34 cellular contexts compared by ENCODE assay signal in genomic region chr9:15137658-15138356, GRCh38.
"Had no signal": no experiment of that assay in that cellular context is flagged by ENCODE, and none has a peak within 500 bp of the region (broad histone marks: within the 10 kb centered on the region; RNA-seq: fewer than 3 reads in every experiment).

No MANE protein-coding gene starts in this region.

- H3K4me3 ChIP-seq: MG63, PC-9 had no signal

- H3K36me3 ChIP-seq: brain microvascular endothelial cell, MG63, WERI-Rb-1 had no signal

- H3K27me3 Mint-ChIP-seq: activated CD4-positive, alpha-beta T cell treated with anti-CD3 and anti-CD28 coated beads, Interleukin-2, amount 10 ng/mL, durations not matched to agents 24 days and 14 days; activated CD8-positive, alpha-beta T cell treated with anti-CD3 and anti-CD28 coated beads for 36 hours; activated naive CD8-positive, alpha-beta T cell treated with anti-CD3 and anti-CD28 coated beads for 36 hours; activated T-helper 17 cell treated with anti-CD3 and anti-CD28 coated beads, Interleukin-2, amount 50 U/mL, for 72 hours had no signal

- H3K27ac Mint-ChIP-seq: activated CD4-positive, alpha-beta T cell treated with anti-CD3 and anti-CD28 coated beads, Interleukin-2, amount 10 ng/mL, durations not matched to agents 24 days and 14 days; activated CD8-positive, alpha-beta T cell treated with anti-CD3 and anti-CD28 coated beads for 36 hours; activated naive CD8-positive, alpha-beta T cell treated with anti-CD3 and anti-CD28 coated beads for 36 hours; activated T-cell treated with anti-CD3 and anti-CD28 coated beads, Interleukin-2, amount 50 U/mL, for 72 hours; activated T-helper 17 cell treated with anti-CD3 and anti-CD28 coated beads, Interleukin-2, amount 50 U/mL, for 72 hours had no signal

- H3K4me2 ChIP-seq: PC-9 had no signal

- FAIRE-seq: RCC 7860 had no signal

- DNase-seq: activated CD4-positive, alpha-beta T cell treated with anti-CD3 and anti-CD28 coated beads, Interleukin-2, amount 10 ng/mL, durations not matched to agents 24 days and 14 days; activated CD4-positive, alpha-beta T cell treated with anti-CD3 and anti-CD28 coated beads, Interleukin-2, amount 50 U/mL, for 4 hours; activated CD8-positive, alpha-beta T cell treated with anti-CD3 and anti-CD28 coated beads for 36 hours; activated effector memory CD4-positive, alpha-beta T cell treated with anti-CD3 and anti-CD28 coated beads, Interleukin-2, amount 50 U/mL, for 16 hours; activated naive CD4-positive, alpha-beta T cell; activated naive CD4-positive, alpha-beta T cell treated with anti-CD3 and anti-CD28 coated beads, Interleukin-2, amount 50 U/mL, for 16 hours; activated naive CD8-positive, alpha-beta T cell treated with anti-CD3 and anti-CD28 coated beads for 36 hours; activated T-cell treated with anti-CD3 and anti-CD28 coated beads, Interleukin-2, amount 50 U/mL, for 1 hour; activated T-cell treated with anti-CD3 and anti-CD28 coated beads, Interleukin-2, amount 50 U/mL, for 72 hours; amniotic stem cell; aorta; brain microvascular endothelial cell; Karpas-422; NCI-H1048; NCI-H1105 treated with DMSO at 0.1 percent for 48 hours; NCI-H1436; NCI-H1694; NCI-H1930; NCI-H345; NCI-H524 treated with DMSO at 0.1 percent for 48 hours; PC-9; SIG-M5; SW 1271; T-helper 1 cell; T-helper 2 cell; T1000; WERI-Rb-1 had no signal

- ATAC-seq: activated CD8-positive, alpha-beta T cell treated with anti-CD3 and anti-CD28 coated beads for 36 hours; activated T-helper 17 cell treated with anti-CD3 and anti-CD28 coated beads, Interleukin-2, amount 50 U/mL, for 72 hours; Right ventricle myocardium inferior; SK-N-SH treated with all-trans-retinoic acid at 6 μM for 48 hours had no signal

- H3K4me3 Mint-ChIP-seq: activated CD4-positive, alpha-beta T cell treated with anti-CD3 and anti-CD28 coated beads, Interleukin-2, amount 10 ng/mL, durations not matched to agents 24 days and 14 days; activated CD8-positive, alpha-beta T cell treated with anti-CD3 and anti-CD28 coated beads for 36 hours; activated naive CD8-positive, alpha-beta T cell treated with anti-CD3 and anti-CD28 coated beads for 36 hours; activated T-cell treated with anti-CD3 and anti-CD28 coated beads, Interleukin-2, amount 50 U/mL, for 72 hours; activated T-helper 17 cell treated with anti-CD3 and anti-CD28 coated beads, Interleukin-2, amount 50 U/mL, for 72 hours; central memory CD8-positive, alpha-beta T cell had no signal

- H3K27me3 ChIP-seq: brain microvascular endothelial cell had no signal

- H3K36me3 Mint-ChIP-seq: activated naive CD8-positive, alpha-beta T cell treated with anti-CD3 and anti-CD28 coated beads for 36 hours had no signal

- H3K27ac ChIP-seq: brain microvascular endothelial cell, PC-9, RWPE1, WERI-Rb-1 had no signal

- H3K9me3 Mint-ChIP-seq: activated CD4-positive, alpha-beta T cell treated with anti-CD3 and anti-CD28 coated beads, Interleukin-2, amount 10 ng/mL, durations not matched to agents 24 days and 14 days; activated CD8-positive, alpha-beta T cell treated with anti-CD3 and anti-CD28 coated beads for 36 hours; activated naive CD8-positive, alpha-beta T cell treated with anti-CD3 and anti-CD28 coated beads for 36 hours; activated T-cell treated with anti-CD3 and anti-CD28 coated beads, Interleukin-2, amount 50 U/mL, for 72 hours; activated T-helper 17 cell treated with anti-CD3 and anti-CD28 coated beads, Interleukin-2, amount 50 U/mL, for 72 hours; central memory CD8-positive, alpha-beta T cell had no signal

- H2AFZ ChIP-seq: PC-9 had no signal
